Comparison of ENCODE assay signal across 13 cellular contexts in the genomic region with DNA sequence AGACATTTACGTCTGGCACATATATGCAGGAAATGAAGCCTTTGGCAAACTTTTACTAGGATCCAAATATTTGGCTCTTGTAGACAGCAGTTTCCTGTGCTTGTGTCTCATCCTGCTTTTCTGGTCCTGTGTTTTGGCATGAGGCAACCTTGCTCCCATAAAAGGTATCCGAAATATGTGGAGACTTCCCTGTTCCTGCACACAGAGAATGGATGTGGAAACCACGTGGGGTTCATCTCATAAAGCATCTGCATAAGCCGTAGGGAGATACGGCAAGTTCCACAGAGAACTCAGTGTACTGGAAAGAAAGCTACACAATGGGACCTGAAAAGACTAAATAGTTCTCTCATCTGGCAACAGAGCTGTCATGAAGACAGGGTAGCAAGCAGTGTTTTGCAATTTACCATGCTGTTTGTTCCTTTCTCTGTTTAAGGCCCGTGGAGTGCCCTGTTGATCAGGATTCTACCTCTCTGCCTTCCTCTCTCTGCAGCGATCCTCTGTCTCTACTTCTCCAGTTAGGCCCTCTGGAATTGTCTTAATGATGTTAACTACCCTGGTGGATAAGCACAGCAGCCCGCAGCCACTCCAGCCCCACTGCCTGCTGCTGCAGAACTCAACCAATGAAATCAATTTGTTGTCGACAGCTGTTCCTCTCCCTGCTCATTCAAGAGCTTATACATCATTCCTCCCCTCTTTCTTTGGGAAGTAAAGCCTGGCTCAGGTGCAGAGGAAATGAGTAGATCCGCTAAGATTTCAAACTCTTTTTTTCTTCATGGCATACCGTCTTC.
DNase-seq lines count a peak whose midpoint lies in the region; TF ChIP-seq lines count a peak whose summit lies in the region.
"Had no signal": no experiment of that assay in that cellular context is flagged by ENCODE, and none has a peak within 500 bp of the region (broad histone marks: within the 10 kb centered on the region; RNA-seq: fewer than 3 reads in every experiment).

No MANE protein-coding gene starts in this region.

- H3K4me3 Mint-ChIP-seq in immature natural killer cell, result no peak overlapping the region

- no peaks in the 10 kb centered on the region for H3K27me3 Mint-ChIP-seq in immature natural killer cell (ENCODE audit: low read depth in 3 of 3)

- no peak for TF ChIP-seq EP300 in neural cell (conservative IDR thresholded peaks at IDR 0.05; ENCODE audit: poor library complexity, severe bottlenecking)

- H3K9ac ChIP-seq in adipocyte (ENCODE audit: low read length), result no peak overlapping the region
- H3K9ac ChIP-seq in neural cell (ENCODE audit: low read length), result no peak overlapping the region

- TF ChIP-seq CTCF in AG10803 (conservative IDR thresholded peaks at IDR 0.05; ENCODE audit: low read length) (no peak), fibroblast of villous mesenchyme (IDR thresholded peaks at IDR 0.05; ENCODE audit: insufficient read depth, low read depth, low read length) (no peak), neural cell (IDR thresholded peaks at IDR 0.05; ENCODE audit: poor library complexity, severe bottlenecking) (no peak)

- DNase-seq in AG10803 (ENCODE audit: low read depth) (peak; percentile 61), adipocyte (ENCODE audit: low read depth) (peak; percentile 8), fibroblast of villous mesenchyme (ENCODE audit: low read depth) (peak; percentile 20), DMS114 treated with DMSO at 0.1 percent for 48 hours (lab: John Stamatoyannopoulos, UW; ENCODE audit: unreplicated experiment) (no peak), immature natural killer cell (no peak), ACHN (no peak)
- DNase-seq in activated T-cell treated with anti-CD3 and anti-CD28 coated beads, Interleukin-2, amount 50 U/mL, for 1 hour, result no peak
- DNase-seq: activated CD4-positive, alpha-beta T cell treated with anti-CD3 and anti-CD28 coated beads, Interleukin-2, amount 50 U/mL, for 48 hours; activated effector memory CD4-positive, alpha-beta T cell treated with anti-CD3 and anti-CD28 coated beads, Interleukin-2, amount 50 U/mL, for 16 hours; NCI-H2171; PC-9; T-helper 2 cell had no signal

- TF ChIP-seq RAD21 in neural cell (conservative IDR thresholded peaks at IDR 0.05), result no peak

- H3K4me1 ChIP-seq in adipocyte (ENCODE audit: control insufficient read depth, insufficient read depth, low read length), result peaks cover 12% of the 10 kb centered on the region

- no peak overlapping the region for H3K4me2 ChIP-seq in neural cell (ENCODE audit: low read length)
- H3K4me2 ChIP-seq: PC-9 had no signal

- H3K9me3 ChIP-seq in adipocyte (ENCODE audit: control insufficient read depth, low read length) (no peaks in the 10 kb centered on the region), neural cell (ENCODE audit: low read length) (no peaks in the 10 kb centered on the region)

- no peak overlapping the region for H2AFZ ChIP-seq in neural cell (ENCODE audit: low read depth, low read length)
- H2AFZ ChIP-seq: PC-9 had no signal

- no peaks in the 10 kb centered on the region for H4K20me1 ChIP-seq in neural cell (ENCODE audit: insufficient read depth)

- H3K4me3 ChIP-seq in AG10803 (ENCODE audit: low read length) (no peak overlapping the region), adipocyte (ENCODE audit: low read length) (no peak overlapping the region), fibroblast of villous mesenchyme (ENCODE audit: low read depth, low read length) (no peak overlapping the region), neural cell (ENCODE audit: low read length) (peak overlapping the region; percentile 12)
- H3K4me3 ChIP-seq: PC-9 had no signal

- no peaks in the 10 kb centered on the region for H3K79me2 ChIP-seq in neural cell (replicated peaks; ENCODE audit: insufficient read depth, low read length)

- H3K9me2 ChIP-seq in neural cell (ENCODE audit: insufficient read depth, low read length), result no peaks in the 10 kb centered on the region

- no peak overlapping the region for H3K27ac ChIP-seq in neural cell (ENCODE audit: low read length)
- H3K27ac ChIP-seq: PC-9 had no signal

- H3K4me1 Mint-ChIP-seq in immature natural killer cell, result no peaks in the 10 kb centered on the region

- H3F3A ChIP-seq in neural cell (ENCODE audit: insufficient read depth, low read length, poor library complexity, severe bottlenecking), result no peaks in the 10 kb centered on the region

- H3K36me3 Mint-ChIP-seq in immature natural killer cell, result no peaks in the 10 kb centered on the region

- H3K9me3 Mint-ChIP-seq in immature natural killer cell, result no peaks in the 10 kb centered on the region

- H3K27me3 ChIP-seq in adipocyte (replicated peaks; ENCODE audit: control insufficient read depth, insufficient read depth, low read length) (no peaks in the 10 kb centered on the region), neural cell (ENCODE audit: insufficient read depth, low read depth, low read length) (no peaks in the 10 kb centered on the region)

- H3K36me3 ChIP-seq in adipocyte (ENCODE audit: control insufficient read depth, insufficient read depth, low read length, severe bottlenecking), result no peaks in the 10 kb centered on the region
- H3K36me3 ChIP-seq in neural cell (ENCODE audit: insufficient read depth, low read length), result no peaks in the 10 kb centered on the region

- H3K27ac Mint-ChIP-seq in immature natural killer cell, result no peak overlapping the region

- in situ Hi-C loops in ACHN (cut with HindIII; ENCODE audit: low pct_ligation_motif_present, low pct_unique_long_range_greater_than_20kb, low sequenced_read_pairs), result no loop called here

TF ChIP-seq in neural cell, 6 proteins besides CTCF, POLR2A, EP300 and RAD21:
- TF ChIP-seq TAF1 (IDR thresholded peaks at IDR 0.05; ENCODE audit: low read depth) (no peak), SMC3 (conservative IDR thresholded peaks at IDR 0.05; ENCODE audit: poor library complexity) (no peak), POLR2AphosphoS5 (IDR thresholded peaks at IDR 0.05) (no peak), EZH2 (IDR thresholded peaks at IDR 0.05; ENCODE audit: borderline replicate concordance, insufficient read depth, low read length, poor library complexity, severe bottlenecking) (no peak), MXI1 (conservative IDR thresholded peaks at IDR 0.05; ENCODE audit: poor library complexity, severe bottlenecking) (no peak)
- TF ChIP-seq, protein P1, sequence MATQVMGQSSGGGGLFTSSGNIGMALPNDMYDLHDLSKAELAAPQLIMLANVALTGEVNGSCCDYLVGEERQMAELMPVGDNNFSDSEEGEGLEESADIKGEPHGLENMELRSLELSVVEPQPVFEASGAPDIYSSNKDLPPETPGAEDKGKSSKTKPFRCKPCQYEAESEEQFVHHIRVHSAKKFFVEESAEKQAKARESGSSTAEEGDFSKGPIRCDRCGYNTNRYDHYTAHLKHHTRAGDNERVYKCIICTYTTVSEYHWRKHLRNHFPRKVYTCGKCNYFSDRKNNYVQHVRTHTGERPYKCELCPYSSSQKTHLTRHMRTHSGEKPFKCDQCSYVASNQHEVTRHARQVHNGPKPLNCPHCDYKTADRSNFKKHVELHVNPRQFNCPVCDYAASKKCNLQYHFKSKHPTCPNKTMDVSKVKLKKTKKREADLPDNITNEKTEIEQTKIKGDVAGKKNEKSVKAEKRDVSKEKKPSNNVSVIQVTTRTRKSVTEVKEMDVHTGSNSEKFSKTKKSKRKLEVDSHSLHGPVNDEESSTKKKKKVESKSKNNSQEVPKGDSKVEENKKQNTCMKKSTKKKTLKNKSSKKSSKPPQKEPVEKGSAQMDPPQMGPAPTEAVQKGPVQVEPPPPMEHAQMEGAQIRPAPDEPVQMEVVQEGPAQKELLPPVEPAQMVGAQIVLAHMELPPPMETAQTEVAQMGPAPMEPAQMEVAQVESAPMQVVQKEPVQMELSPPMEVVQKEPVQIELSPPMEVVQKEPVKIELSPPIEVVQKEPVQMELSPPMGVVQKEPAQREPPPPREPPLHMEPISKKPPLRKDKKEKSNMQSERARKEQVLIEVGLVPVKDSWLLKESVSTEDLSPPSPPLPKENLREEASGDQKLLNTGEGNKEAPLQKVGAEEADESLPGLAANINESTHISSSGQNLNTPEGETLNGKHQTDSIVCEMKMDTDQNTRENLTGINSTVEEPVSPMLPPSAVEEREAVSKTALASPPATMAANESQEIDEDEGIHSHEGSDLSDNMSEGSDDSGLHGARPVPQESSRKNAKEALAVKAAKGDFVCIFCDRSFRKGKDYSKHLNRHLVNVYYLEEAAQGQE (IDR thresholded peaks at IDR 0.05; ENCODE audit: borderline replicate concordance), result no peak

Comparison
In these comparisons a context has a peak if more than half of its experiments do, and no peak if none do; other contexts are left out.
1. DNase-seq: peak in AG10803 (single experiment), adipocyte (single experiment) and fibroblast of villous mesenchyme (single experiment); none in activated T-cell treated with anti-CD3 and anti-CD28 coated beads, Interleukin-2, amount 50 U/mL, for 1 hour (single experiment), DMS114 treated with DMSO at 0.1 percent for 48 hours (single experiment), immature natural killer cell (0 of 3) and ACHN (single experiment).